In the genomic region with DNA sequence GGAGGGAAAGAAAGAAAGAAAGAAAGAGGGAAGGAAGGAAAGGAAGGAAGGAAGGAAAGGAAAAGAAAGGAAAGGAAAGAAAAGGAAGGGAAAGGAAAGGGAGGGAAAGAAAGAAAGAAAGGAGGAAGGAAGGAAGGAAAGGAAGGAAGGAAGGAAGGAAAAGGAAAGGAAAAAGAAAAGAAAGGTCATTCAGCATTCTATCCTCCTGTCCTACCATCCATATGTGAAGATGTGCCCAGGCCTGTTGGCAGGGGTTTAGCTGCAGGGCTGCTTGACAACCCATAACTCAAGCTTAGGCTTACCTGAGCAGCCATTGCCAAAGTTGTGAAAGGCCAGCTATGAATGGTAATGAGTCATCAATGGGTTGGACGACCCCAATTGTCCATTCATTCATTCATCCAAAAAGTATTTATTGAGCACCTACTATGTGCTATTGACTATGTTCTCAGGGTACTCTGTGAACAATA, we compare ENCODE assay signal across 25 cellular contexts. TPM values are rescaled to one million over a fixed set of nuclear protein-coding genes. Genes with fewer than 3 reads are reported as not detected.
"Had no signal": no experiment of that assay in that cellular context is flagged by ENCODE, and none has a peak within 500 bp of the region (broad histone marks: within the 10 kb centered on the region; RNA-seq: fewer than 3 reads in every experiment).

No MANE protein-coding gene starts in this region.

- H3K27ac Mint-ChIP-seq: IgD-negative memory B cell had no signal

- H3K27me3 ChIP-seq: SJSA1 had no signal

- FAIRE-seq: RCC 7860 had no signal

- H3K4me3 ChIP-seq: SJSA1, SK-N-MC had no signal

- H3K4me1 ChIP-seq: SJSA1 had no signal

- H3K27ac ChIP-seq: SJSA1, SK-N-MC had no signal

- DNase-seq: KBM-7, MV-4-11, NCI-H1048, NCI-H1105, NCI-H1417, NCI-H1436 treated with DMSO at 0.1 percent for 48 hours, NCI-H1694, NCI-H187 treated with DMSO at 0.1 percent for 48 hours, NCI-H2029 treated with DMSO at 0.1 percent for 48 hours, NCI-H2171 treated with DMSO at 0.1 percent for 48 hours, NCI-H2227 treated with DMSO at 0.1 percent for 48 hours, NCI-H524 treated with DMSO at 0.1 percent for 48 hours, NCI-H69, NCI-H774, Right ventricle myocardium superior, RPMI8226, SIG-M5 had no signal

- H3K9me3 ChIP-seq: SJSA1 had no signal

- H3K27me3 Mint-ChIP-seq: IgD-negative memory B cell had no signal

- H3K36me3 ChIP-seq: SJSA1 had no signal

RNA-seq across cellular contexts. Expression of a gene that starts 49.9 kb away (rescaled TPM):
- total RNA-seq: HT1080, LHCN-M2, MCF 10A, NCI-H460, Right ventricle myocardium superior, SJSA1 had no signal
- polyA plus RNA-seq: IgD-negative memory B cell had no signal

RNA-seq across cellular contexts. Expression of a gene that starts 50.9 kb away (rescaled TPM):
- total RNA-seq: HT1080, MCF 10A, NCI-H460, SJSA1 had no signal
- polyA plus RNA-seq: IgD-negative memory B cell had no signal
